Comparison of ENCODE assay signal across 9 cellular contexts in the genomic region with DNA sequence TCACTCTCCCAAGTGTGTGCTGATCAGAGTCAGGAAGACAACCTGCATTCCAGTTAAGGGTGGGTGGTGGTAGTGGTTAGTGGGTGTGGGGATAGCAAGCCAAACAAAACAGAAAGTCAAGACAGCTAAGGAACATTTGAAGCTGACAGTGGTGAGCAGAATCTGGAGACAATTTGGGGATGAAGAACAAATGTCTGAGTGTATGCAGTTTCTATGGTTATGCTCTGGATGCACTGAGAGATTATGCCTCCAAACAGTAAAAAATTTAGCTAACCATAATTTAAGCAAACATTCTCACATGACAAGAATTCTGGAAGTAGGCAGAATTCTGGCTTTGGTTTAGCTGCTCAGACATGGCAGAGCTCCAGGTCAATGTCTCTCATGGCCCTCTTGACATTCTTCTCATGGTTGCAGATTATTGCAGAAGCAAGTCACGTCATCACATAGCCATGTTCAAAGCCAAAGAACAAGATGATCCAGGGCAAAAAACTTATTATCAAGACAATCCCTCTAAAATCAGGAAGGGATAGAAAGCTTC.
DNase-seq lines count a peak whose midpoint lies in the region; ATAC-seq and TF ChIP-seq lines count a peak whose summit lies in the region.
"Had no signal": no experiment of that assay in that cellular context is flagged by ENCODE, and none has a peak within 500 bp of the region (broad histone marks: within the 10 kb centered on the region; RNA-seq: fewer than 3 reads in every experiment).

No MANE protein-coding gene starts in this region.

- no peaks in the 10 kb centered on the region for H3K9me3 ChIP-seq in adrenal gland (replicated peaks in 1 of 3)

- ATAC-seq in Right ventricle myocardium superior (ENCODE audit: poor library complexity), result peak; percentile 87
- ATAC-seq in sciatic nerve, result peak; percentile 87
- ATAC-seq in HG03045 (IDR thresholded peaks at IDR 0.05; ENCODE audit: unreplicated experiment), result no peak
- no peak for ATAC-seq in HG02970 (IDR thresholded peaks at IDR 0.05; ENCODE audit: low FRiP score, unreplicated experiment)

- no peaks in the 10 kb centered on the region for H3K4me1 ChIP-seq in adrenal gland (replicated peaks in 1 of 2)

- POLR2A ChIA-PET in BJ (lab: Charles Lee), result no interaction called here

- peak overlapping the region in 1 of 5 donors; percentile 78 for H3K27ac ChIP-seq in adrenal gland

- TF ChIP-seq CTCF in BJ (IDR thresholded peaks at IDR 0.05; ENCODE audit: insufficient read depth, low read depth, low read length) (no peak), adrenal gland (IDR thresholded peaks at IDR 0.05) (no peak), GM20000 (IDR thresholded peaks at IDR 0.05; ENCODE audit: extremely low read depth, missing control alignments) (no peak)

- H3K27me3 ChIP-seq in BJ (ENCODE audit: control insufficient read depth, insufficient read depth, low read length) (no peaks in the 10 kb centered on the region), adrenal gland (no peaks in the 10 kb centered on the region)

- intact Hi-C loops in adrenal gland (cut with DNase I), result no loop called here
- intact Hi-C loops in Right ventricle myocardium superior (cut with DNase I), result no loop called here
- intact Hi-C loops in sciatic nerve (cut with DNase I), result no loop called here

- H3K36me3 ChIP-seq in BJ (ENCODE audit: control insufficient read depth, insufficient read depth, low read length) (no peaks in the 10 kb centered on the region), adrenal gland (replicated peaks in 1 of 2) (no peaks in the 10 kb centered on the region)

- DNase-seq in BJ (ENCODE audit: low read depth) (peak; percentile 96), adrenal gland (peak in 6 of 7 donors; percentile 20 to 72 (median 29)), Right ventricle myocardium superior (no peak), sciatic nerve (ENCODE audit: low spot score) (no peak), GM20000 (ENCODE audit: low spot score) (no peak), COLO829 (ENCODE audit: low spot score) (no peak)
- DNase-seq: NCI-H82 had no signal

- TF ChIP-seq POLR2A in adrenal gland (IDR thresholded peaks at IDR 0.05), result no peak

- 25 to 53% (median 36%) methylated on average over 1 of the region's 1 CpG for WGBS in adrenal gland, 4 donors

- CTCF ChIA-PET in BJ (lab: Yijun Ruan, JAX), result interaction anchor here (1.2 to 2.9 kb wide), 2 partner anchors 9 to 110 kb away, joined by 3 to 9 read pairs; no protein-coding TSS in a partner anchor

- H3K4me3 ChIP-seq in BJ (ENCODE audit: low read depth, low read length) (no peak overlapping the region), adrenal gland (no peak overlapping the region)

Comparison
In these comparisons a context has a peak if more than half of its experiments do, and no peak if none do; other contexts are left out.
1. DNase-seq: peak in BJ (single experiment) and adrenal gland (6 of 7); none in Right ventricle myocardium superior (single experiment), sciatic nerve (single experiment), GM20000 (single experiment) and COLO829 (single experiment).
2. ATAC-seq: peak in Right ventricle myocardium superior (single experiment) and sciatic nerve (single experiment); none in HG03045 (single experiment) and HG02970 (single experiment).